In the genomic region with DNA sequence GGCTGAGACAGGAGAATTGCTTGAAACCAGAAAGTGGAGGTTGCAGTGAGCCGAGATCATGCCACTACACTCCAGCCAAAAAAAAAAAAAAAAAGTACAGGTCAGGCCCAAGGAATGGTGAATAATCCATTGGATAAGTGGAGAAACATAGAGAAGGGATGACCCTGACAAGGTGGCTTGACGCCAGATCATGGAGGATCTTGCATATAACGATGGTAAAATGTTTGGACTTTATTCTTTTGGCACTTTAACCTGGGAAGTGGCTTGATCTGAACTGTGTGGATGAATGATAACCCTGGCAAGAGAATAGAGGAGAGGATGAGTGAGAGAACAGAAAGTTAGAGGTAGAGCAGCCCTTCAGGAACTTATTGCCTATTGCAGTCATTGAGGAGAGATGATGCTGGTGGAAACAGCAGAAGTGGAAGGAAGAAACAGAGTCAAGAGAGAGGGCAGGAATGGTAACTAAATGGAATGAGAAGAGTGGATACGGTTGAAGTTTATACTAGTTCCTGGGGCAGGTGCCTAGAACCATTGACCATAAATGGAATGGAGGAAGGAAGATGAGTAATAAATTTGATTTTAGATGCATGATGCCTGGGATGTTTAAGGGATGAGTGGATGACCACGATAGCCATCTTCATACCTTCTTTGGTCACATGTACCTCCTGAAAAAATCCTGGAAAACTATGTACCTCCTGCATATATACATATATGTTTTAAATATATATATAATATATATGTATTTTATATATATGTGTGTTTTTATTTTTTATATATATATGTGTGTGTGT, we compare ENCODE assay signal across 15 cellular contexts. TPM values are rescaled to one million over a fixed set of nuclear protein-coding genes. Genes with fewer than 3 reads are reported as not detected.
A peak's percentile ranks its signal among the peaks of the same experiment; 100 is the strongest.
DNase-seq lines count a peak whose midpoint lies in the region; ATAC-seq, FAIRE-seq and TF ChIP-seq lines count a peak whose summit lies in the region.
"Had no signal": no experiment of that assay in that cellular context is flagged by ENCODE, and none has a peak within 500 bp of the region (broad histone marks: within the 10 kb centered on the region; RNA-seq: fewer than 3 reads in every experiment).

No MANE protein-coding gene starts in this region.

- no peak overlapping the region for H3K9ac ChIP-seq in IMR-90 (ENCODE audit: low read depth, low read length)
- H3K9ac ChIP-seq in astrocyte (ENCODE audit: low read length): no peak overlapping the region

- intact Hi-C loops in IMR-90 (cut with micrococcal nuclease): no loop called here

- peak; percentile 85 for ATAC-seq in IMR-90 (ENCODE audit: low read depth)
- ATAC-seq: mucosa of descending colon; stimulated activated naive CD8-positive, alpha-beta T cell treated with anti-CD3 and anti-CD28 coated beads, Interleukin-15, amount 100 ng/mL, for 72 hours had no signal

- peak overlapping the region; percentile 47 for H2AK9ac ChIP-seq in IMR-90 (replicated peaks; ENCODE audit: low read depth, low read length, poor library complexity)

- H3K9me3 ChIP-seq in IMR-90 (ENCODE audit: control insufficient read depth, insufficient read depth, low read length) (no peaks in the 10 kb centered on the region), astrocyte (ENCODE audit: insufficient read depth, low read depth, low read length) (no peaks in the 10 kb centered on the region)
- H3K9me3 ChIP-seq: adrenal gland, mucosa of descending colon had no signal

- peak overlapping the region; percentile 92; the same call in 2 of the 3 replicates for H2BK15ac ChIP-seq in IMR-90 (ENCODE audit: low read depth, low read length)

- peak overlapping the region; percentile 98 for H2BK120ac ChIP-seq in IMR-90 (ENCODE audit: low read depth, low read length)

- peak overlapping the region; percentile 98 for H2BK20ac ChIP-seq in IMR-90 (ENCODE audit: low read depth, low read length)

- peak overlapping the region; percentile 55; the same call in 1 of the 2 replicates for H3K4me2 ChIP-seq in IMR-90 (ENCODE audit: low read depth, low read length)
- peak overlapping the region; percentile 76 for H3K4me2 ChIP-seq in astrocyte (ENCODE audit: low read length)

- peaks cover 2% of the 10 kb centered on the region for H3K36me3 Mint-ChIP-seq in astrocyte (ENCODE audit: low read depth, unreplicated experiment)

- H3K4me1 ChIP-seq in IMR-90 (ENCODE audit: control insufficient read depth, insufficient read depth, low read length) (peaks cover 2% of the 10 kb centered on the region; the same call in 1 of the 2 replicates), astrocyte (ENCODE audit: insufficient read depth, low read length) (peaks cover 6% of the 10 kb centered on the region)
- H3K4me1 ChIP-seq: adrenal gland had no signal

- H3K27me3 Mint-ChIP-seq in astrocyte (ENCODE audit: low read depth, unreplicated experiment): no peaks in the 10 kb centered on the region
- H3K27me3 Mint-ChIP-seq: CD8-positive, alpha-beta memory T cell; stimulated activated naive CD8-positive, alpha-beta T cell treated with anti-CD3 and anti-CD28 coated beads, Interleukin-15, amount 100 ng/mL, for 72 hours had no signal

- dilution Hi-C loops in IMR-90 (cut with HindIII; ENCODE audit: low sequenced_read_pairs, unreplicated experiment): no loop called here

- H3K27me3 ChIP-seq in IMR-90 (ENCODE audit: control insufficient read depth, insufficient read depth, low read length) (no peaks in the 10 kb centered on the region), astrocyte (ENCODE audit: insufficient read depth, low read length) (no peaks in the 10 kb centered on the region)
- H3K27me3 ChIP-seq: adrenal gland had no signal

- TF ChIP-seq POLR2A in IMR-90 (IDR thresholded peaks at IDR 0.05; ENCODE audit: low read depth, low read length): no peak

- DNase-seq in AG20443 (ENCODE audit: low spot score) (peak; percentile 67), IMR-90 (peak; percentile 89), astrocyte (ENCODE audit: low read depth) (peak; percentile 86), iris pigment epithelial cell (ENCODE audit: low read depth) (peak; percentile 79), NCI-H1105 (lab: John Stamatoyannopoulos, UW) (no peak), NCI-H1092 (lab: John Stamatoyannopoulos, UW) (no peak), OCI-M2 (lab: John Stamatoyannopoulos, UW; ENCODE audit: unreplicated experiment) (no peak)
- no peak for DNase-seq in activated CD4-positive, CD25-positive, alpha-beta regulatory T cell treated with anti-CD3 and anti-CD28 coated beads, Interleukin-2, amount 50 U/mL, for 72 hours
- DNase-seq: CD8-positive, alpha-beta memory T cell; KBM-7; mucosa of descending colon; NCI-H2081 treated with DMSO at 0.1 percent for 48 hours; stimulated activated naive CD8-positive, alpha-beta T cell treated with anti-CD3 and anti-CD28 coated beads, Interleukin-15, amount 100 ng/mL, for 72 hours had no signal

- H3K36me3 ChIP-seq in IMR-90 (ENCODE audit: control insufficient read depth, insufficient read depth, low read length): no peaks in the 10 kb centered on the region; the same call in 1 of the 2 replicates
- no peaks in the 10 kb centered on the region for H3K36me3 ChIP-seq in astrocyte (ENCODE audit: insufficient read depth, low read length)
- H3K36me3 ChIP-seq: adrenal gland had no signal

- no peaks in the 10 kb centered on the region for H3K9me3 Mint-ChIP-seq in astrocyte (ENCODE audit: unreplicated experiment)
- H3K9me3 Mint-ChIP-seq: CD8-positive, alpha-beta memory T cell; stimulated activated naive CD8-positive, alpha-beta T cell treated with anti-CD3 and anti-CD28 coated beads, Interleukin-15, amount 100 ng/mL, for 72 hours had no signal

- H4K20me1 ChIP-seq in IMR-90 (ENCODE audit: insufficient read depth, low read length): no peaks in the 10 kb centered on the region
- no peaks in the 10 kb centered on the region for H4K20me1 ChIP-seq in astrocyte (ENCODE audit: insufficient read depth, low read length)

- BruUV-seq in IMR-90 (replicated peaks; lab: Mats Ljungman, UMichigan): no TSS peak

- FAIRE-seq in astrocyte (lab: Jason Lieb, UNC): peak; percentile 60
- FAIRE-seq: H1 had no signal

- H3K4me3 Mint-ChIP-seq in astrocyte (ENCODE audit: unreplicated experiment): peak overlapping the region; percentile 47
- H3K4me3 Mint-ChIP-seq: CD8-positive, alpha-beta memory T cell; stimulated activated naive CD8-positive, alpha-beta T cell treated with anti-CD3 and anti-CD28 coated beads, Interleukin-15, amount 100 ng/mL, for 72 hours had no signal

- H3K79me1 ChIP-seq in IMR-90 (ENCODE audit: low read depth in 1 of 2, low read length in 2 of 2): 0 out of 4 replicates have a peak, but pooled peaks cover 0 to 5% of the 10 kb centered on the region in 2 experiments

- POLR2A ChIA-PET in IMR-90 (lab: Charles Lee; ENCODE audit: unreplicated experiment): no interaction called here

- peak overlapping the region; percentile 90 for H3K4ac ChIP-seq in IMR-90 (ENCODE audit: low read depth, low read length)

- H3K56ac ChIP-seq in IMR-90 (ENCODE audit: extremely low read depth, insufficient read depth, low read length): 0 out of 2 replicates have a peak overlapping the region, but pooled peaks have one; percentile 24

- H3K27ac ChIP-seq in IMR-90 (ENCODE audit: insufficient read depth, low read length) (peak overlapping the region; percentile 67), astrocyte (ENCODE audit: low read depth, low read length) (peak overlapping the region; percentile 47)
- H3K27ac ChIP-seq: adrenal gland had no signal

- H3K9me1 ChIP-seq in IMR-90 (ENCODE audit: insufficient read depth, low read length): peaks cover 4% of the 10 kb centered on the region

- H3K27ac Mint-ChIP-seq in astrocyte (ENCODE audit: unreplicated experiment): peak overlapping the region; percentile 8
- H3K27ac Mint-ChIP-seq: stimulated activated naive CD8-positive, alpha-beta T cell treated with anti-CD3 and anti-CD28 coated beads, Interleukin-15, amount 100 ng/mL, for 72 hours had no signal

- no peak for TF ChIP-seq RAD21 in IMR-90 (IDR thresholded peaks at IDR 0.05; ENCODE audit: low read length)

- in situ Hi-C loops in IMR-90 (cut with MboI; ENCODE audit: low sequenced_read_pairs): no loop called here

- CTCF ChIA-PET in IMR-90 (lab: Yijun Ruan, JAX): no interaction called here

- TF ChIP-seq CTCF in IMR-90 (conservative IDR thresholded peaks at IDR 0.05; ENCODE audit: low read depth, low read length) (no peak), astrocyte (IDR thresholded peaks at IDR 0.05; ENCODE audit: insufficient read depth, low read depth, low read length) (no peak)

- H2AFZ ChIP-seq in IMR-90 (replicated peaks; ENCODE audit: low read length, poor library complexity): no peak overlapping the region
- H2AFZ ChIP-seq in astrocyte (ENCODE audit: low read depth, low read length): no peak overlapping the region

- H4K91ac ChIP-seq in IMR-90 (ENCODE audit: insufficient read depth, low read depth, low read length): peak overlapping the region; percentile 67

- H3K18ac ChIP-seq in IMR-90 (ENCODE audit: low read depth, low read length): peak overlapping the region; percentile 80; the same call in 1 of the 2 replicates

- 84% methylated on average over 3 of the region's 5 CpGs; no CpG with 5 or more reads in 1 of the 2 experiments for WGBS in IMR-90 (ENCODE audit: extremely low coverage in 2 of 2, insufficient read length in 1 of 2), 2 experiments

- peak overlapping the region; percentile 74; the same call in 1 of the 2 replicates for H4K5ac ChIP-seq in IMR-90 (ENCODE audit: low read depth, low read length)

- peaks cover 4% of the 10 kb centered on the region for H3K4me1 Mint-ChIP-seq in astrocyte (ENCODE audit: low read depth, unreplicated experiment)

- peak overlapping the region; percentile 48 to 92; a peak in 3 of 4 replicates for H4K8ac ChIP-seq in IMR-90 (ENCODE audit: low read depth in 2 of 2, low read length in 2 of 2)

- H3K14ac ChIP-seq in IMR-90 (replicated peaks; ENCODE audit: low read depth, low read length): peak overlapping the region; percentile 97

- peak overlapping the region; percentile 63; the same call in 1 of the 2 replicates for H3K23ac ChIP-seq in IMR-90 (ENCODE audit: low read depth, low read length)

- H2AK5ac ChIP-seq in IMR-90 (ENCODE audit: low read depth, low read length): peak overlapping the region; percentile 92

- peak overlapping the region; percentile 82 for H2BK5ac ChIP-seq in IMR-90 (ENCODE audit: low read depth, low read length, poor library complexity, severe bottlenecking)

- H3K4me3 ChIP-seq in IMR-90 (ENCODE audit: insufficient read depth, low read depth, low read length): no peak overlapping the region
- H3K4me3 ChIP-seq in astrocyte (ENCODE audit: insufficient read depth, low read depth, low read length): no peak overlapping the region
- H3K4me3 ChIP-seq: adrenal gland, mucosa of descending colon had no signal

- H3K79me2 ChIP-seq in astrocyte (ENCODE audit: insufficient read depth, low read length): no peaks in the 10 kb centered on the region

TF ChIP-seq in IMR-90, 13 proteins besides CTCF, POLR2A, EP300 and RAD21 (continues in another document):
- no peak for TF ChIP-seq MAFK (IDR thresholded peaks at IDR 0.05; ENCODE audit: low read depth, low read length)

RNA-seq across cellular contexts. Expression of gene BLM, which starts 57.8 kb away (rescaled TPM):
- total RNA-seq in IMR-90 (2012; rRNA removed) (6.5 and 7.2 TPM in 2 replicates), astrocyte (2.8 and 3.7 TPM in 2 replicates)
- polyA plus RNA-seq in IMR-90 (2012; rRNA removed): 2.3 and 2.5 TPM in 2 replicates
- polyA plus RNA-seq in IMR-90 (2012; cell fraction: cytosol; rRNA removed): 0.26 and 0.64 TPM in 2 replicates
- polyA plus RNA-seq in IMR-90 (2012; cell fraction: nucleus; rRNA removed; ENCODE audit: low replicate concordance): 0.27 and 1.7 TPM in 2 replicates

Comparison
In these comparisons a context has a peak if more than half of its experiments do, and no peak if none do; other contexts are left out.
1. DNase-seq: peak in AG20443 (single experiment), IMR-90 (single experiment), astrocyte (single experiment) and iris pigment epithelial cell (single experiment); none in activated CD4-positive, CD25-positive, alpha-beta regulatory T cell treated with anti-CD3 and anti-CD28 coated beads, Interleukin-2, amount 50 U/mL, for 72 hours (single experiment), NCI-H1105 (single experiment), NCI-H1092 (single experiment) and OCI-M2 (single experiment).